In the genomic region with DNA sequence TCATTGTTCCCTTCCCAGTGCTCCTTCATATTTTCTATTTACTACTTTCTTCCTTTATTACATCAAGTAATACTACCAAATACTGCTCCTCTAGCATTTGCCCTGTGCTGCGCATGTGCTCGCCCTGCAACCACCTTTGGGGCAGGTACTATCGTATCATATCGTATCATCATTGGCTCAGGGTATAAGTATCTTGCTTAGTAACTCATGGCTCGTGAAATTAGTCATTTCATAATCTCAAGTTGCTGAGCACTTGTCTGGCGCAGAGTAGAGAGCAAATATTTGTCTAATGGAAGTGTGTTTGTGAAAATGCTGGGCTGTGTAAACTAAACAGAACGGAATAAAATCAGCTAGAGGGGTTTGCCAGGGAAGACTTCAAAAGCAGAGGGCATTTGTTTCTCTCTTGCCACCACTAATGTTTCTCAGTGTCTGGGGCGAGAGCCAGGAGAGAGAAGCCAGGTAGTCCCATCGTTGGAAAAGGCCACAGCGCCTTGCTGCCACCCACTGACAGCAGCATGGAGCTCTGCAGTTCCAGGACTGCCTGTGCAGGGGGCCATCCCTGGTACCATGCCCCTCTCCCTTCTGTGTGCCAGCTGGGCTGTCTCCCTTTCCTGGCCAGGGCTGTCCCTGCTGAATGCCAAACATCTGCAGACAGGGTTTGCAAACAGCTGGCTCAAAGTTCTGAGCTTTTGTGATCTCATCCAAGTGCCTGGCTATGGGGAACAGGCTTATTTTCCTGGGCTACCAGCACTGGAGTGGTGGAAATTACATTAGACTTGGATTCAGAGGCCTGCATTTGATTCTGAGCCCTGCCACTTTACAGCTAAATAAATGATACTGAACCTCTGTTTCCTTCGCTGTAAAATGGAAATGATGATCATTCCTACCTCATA, we compare ENCODE assay signal across 1 cellular context.
A peak's percentile ranks its signal among the peaks of the same experiment; 100 is the strongest.
TF ChIP-seq lines count a peak whose summit lies in the region.

No MANE protein-coding gene starts in this region.

TF ChIP-seq in HepG2, 621 proteins besides CTCF, POLR2A, EP300 and RAD21 (continued from another document and continues in another):
- TF ChIP-seq CHCHD3 (CRISPR knock-in tag; IDR thresholded peaks at IDR 0.05) (no peak), GATAD2A (CRISPR knock-in tag; IDR thresholded peaks at IDR 0.05) (peak; percentile 78), NR2F6 (IDR thresholded peaks at IDR 0.05) (no peak), NR2F6 (CRISPR knock-in tag; IDR thresholded peaks at IDR 0.05) (0 out of 2 replicates have a peak, but pooled peaks have one; percentile 6), ZNF883 (CRISPR knock-in tag; IDR thresholded peaks at IDR 0.05; ENCODE audit: not compliant biosample characterization) (no peak), PPARG (CRISPR knock-in tag; conservative IDR thresholded peaks at IDR 0.05) (0 out of 2 replicates have a peak, but pooled peaks have one; percentile 31), ZNF607 (CRISPR knock-in tag; IDR thresholded peaks at IDR 0.05; ENCODE audit: borderline replicate concordance) (peak; percentile 52; the same call in 1 of the 2 replicates), ZNF564 (CRISPR knock-in tag; IDR thresholded peaks at IDR 0.05) (no peak), ZIK1 (CRISPR knock-in tag; IDR thresholded peaks at IDR 0.05; ENCODE audit: borderline replicate concordance, low read depth) (no peak), ZNF263 (CRISPR knock-in tag; IDR thresholded peaks at IDR 0.05) (no peak), ONECUT2 (CRISPR knock-in tag; IDR thresholded peaks at IDR 0.05) (no peak), RNF2 (conservative IDR thresholded peaks at IDR 0.05; ENCODE audit: low read depth) (no peak), SOX6 (IDR thresholded peaks at IDR 0.05) (no peak), SOX6 (CRISPR knock-in tag; IDR thresholded peaks at IDR 0.05) (peak; percentile 53; the same call in 1 of the 2 replicates), ZNF777 (CRISPR knock-in tag; IDR thresholded peaks at IDR 0.05) (no peak), MAZ (IDR thresholded peaks at IDR 0.05; ENCODE audit: borderline replicate concordance, low read depth, low read length) (no peak), MAZ (CRISPR knock-in tag; IDR thresholded peaks at IDR 0.05; ENCODE audit: low read depth) (no peak; the same call in 1 of the 2 replicates), CBX2 (IDR thresholded peaks at IDR 0.05; ENCODE audit: low read depth, low read length) (no peak), CBX2 (CRISPR knock-in tag; IDR thresholded peaks at IDR 0.05; ENCODE audit: low read depth) (no peak), PHB2 (IDR thresholded peaks at IDR 0.05; ENCODE audit: partially characterized antibody) (no peak), ZNF746 (CRISPR knock-in tag; IDR thresholded peaks at IDR 0.05) (no peak), MYNN (CRISPR knock-in tag; IDR thresholded peaks at IDR 0.05; ENCODE audit: low read depth) (no peak), SETDB1 (CRISPR knock-in tag; IDR thresholded peaks at IDR 0.05; ENCODE audit: borderline replicate concordance) (no peak), SKI (IDR thresholded peaks at IDR 0.05; ENCODE audit: partially characterized antibody) (peak; percentile 27), MEIS2 (CRISPR knock-in tag; IDR thresholded peaks at IDR 0.05) (0 out of 2 replicates have a peak, but pooled peaks have one; percentile 35), PAX8 (CRISPR knock-in tag; IDR thresholded peaks at IDR 0.05; ENCODE audit: borderline replicate concordance) (no peak), KAT2B (IDR thresholded peaks at IDR 0.05; ENCODE audit: borderline replicate concordance, low read depth, low read length) (no peak), ZNF230 (CRISPR knock-in tag; IDR thresholded peaks at IDR 0.05) (peak; percentile 38; the same call in 1 of the 2 replicates), ZNF232 (CRISPR knock-in tag; IDR thresholded peaks at IDR 0.05; ENCODE audit: borderline replicate concordance) (peak; percentile 63; the same call in 1 of the 2 replicates), TBL1XR1 (IDR thresholded peaks at IDR 0.05; ENCODE audit: borderline replicate concordance, low read length, partially characterized antibody) (no peak), HNRNPL (IDR thresholded peaks at IDR 0.05; ENCODE audit: low read depth, low read length) (0 out of 2 replicates have a peak, but pooled peaks have one; percentile 70)
- TF ChIP-seq, protein P1, sequence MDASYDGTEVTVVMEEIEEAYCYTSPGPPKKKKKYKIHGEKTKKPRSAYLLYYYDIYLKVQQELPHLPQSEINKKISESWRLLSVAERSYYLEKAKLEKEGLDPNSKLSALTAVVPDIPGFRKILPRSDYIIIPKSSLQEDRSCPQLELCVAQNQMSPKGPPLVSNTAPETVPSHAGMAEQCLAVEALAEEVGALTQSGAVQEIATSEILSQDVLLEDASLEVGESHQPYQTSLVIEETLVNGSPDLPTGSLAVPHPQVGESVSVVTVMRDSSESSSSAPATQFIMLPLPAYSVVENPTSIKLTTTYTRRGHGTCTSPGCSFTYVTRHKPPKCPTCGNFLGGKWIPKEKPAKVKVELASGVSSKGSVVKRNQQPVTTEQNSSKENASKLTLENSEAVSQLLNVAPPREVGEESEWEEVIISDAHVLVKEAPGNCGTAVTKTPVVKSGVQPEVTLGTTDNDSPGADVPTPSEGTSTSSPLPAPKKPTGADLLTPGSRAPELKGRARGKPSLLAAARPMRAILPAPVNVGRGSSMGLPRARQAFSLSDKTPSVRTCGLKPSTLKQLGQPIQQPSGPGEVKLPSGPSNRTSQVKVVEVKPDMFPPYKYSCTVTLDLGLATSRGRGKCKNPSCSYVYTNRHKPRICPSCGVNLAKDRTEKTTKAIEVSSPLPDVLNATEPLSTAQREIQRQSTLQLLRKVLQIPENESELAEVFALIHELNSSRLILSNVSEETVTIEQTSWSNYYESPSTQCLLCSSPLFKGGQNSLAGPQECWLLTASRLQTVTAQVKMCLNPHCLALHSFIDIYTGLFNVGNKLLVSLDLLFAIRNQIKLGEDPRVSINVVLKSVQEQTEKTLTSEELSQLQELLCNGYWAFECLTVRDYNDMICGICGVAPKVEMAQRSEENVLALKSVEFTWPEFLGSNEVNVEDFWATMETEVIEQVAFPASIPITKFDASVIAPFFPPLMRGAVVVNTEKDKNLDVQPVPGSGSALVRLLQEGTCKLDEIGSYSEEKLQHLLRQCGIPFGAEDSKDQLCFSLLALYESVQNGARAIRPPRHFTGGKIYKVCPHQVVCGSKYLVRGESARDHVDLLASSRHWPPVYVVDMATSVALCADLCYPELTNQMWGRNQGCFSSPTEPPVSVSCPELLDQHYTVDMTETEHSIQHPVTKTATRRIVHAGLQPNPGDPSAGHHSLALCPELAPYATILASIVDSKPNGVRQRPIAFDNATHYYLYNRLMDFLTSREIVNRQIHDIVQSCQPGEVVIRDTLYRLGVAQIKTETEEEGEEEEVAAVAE (CRISPR knock-in tag; IDR thresholded peaks at IDR 0.05; ENCODE audit: borderline replicate concordance): peak; percentile 54; the same call in 1 of the 2 replicates
- TF ChIP-seq, protein P2, sequence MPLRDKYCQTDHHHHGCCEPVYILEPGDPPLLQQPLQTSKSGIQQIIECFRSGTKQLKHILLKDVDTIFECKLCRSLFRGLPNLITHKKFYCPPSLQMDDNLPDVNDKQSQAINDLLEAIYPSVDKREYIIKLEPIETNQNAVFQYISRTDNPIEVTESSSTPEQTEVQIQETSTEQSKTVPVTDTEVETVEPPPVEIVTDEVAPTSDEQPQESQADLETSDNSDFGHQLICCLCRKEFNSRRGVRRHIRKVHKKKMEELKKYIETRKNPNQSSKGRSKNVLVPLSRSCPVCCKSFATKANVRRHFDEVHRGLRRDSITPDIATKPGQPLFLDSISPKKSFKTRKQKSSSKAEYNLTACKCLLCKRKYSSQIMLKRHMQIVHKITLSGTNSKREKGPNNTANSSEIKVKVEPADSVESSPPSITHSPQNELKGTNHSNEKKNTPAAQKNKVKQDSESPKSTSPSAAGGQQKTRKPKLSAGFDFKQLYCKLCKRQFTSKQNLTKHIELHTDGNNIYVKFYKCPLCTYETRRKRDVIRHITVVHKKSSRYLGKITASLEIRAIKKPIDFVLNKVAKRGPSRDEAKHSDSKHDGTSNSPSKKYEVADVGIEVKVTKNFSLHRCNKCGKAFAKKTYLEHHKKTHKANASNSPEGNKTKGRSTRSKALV (CRISPR knock-in tag; IDR thresholded peaks at IDR 0.05): no peak
- TF ChIP-seq, protein P3, sequence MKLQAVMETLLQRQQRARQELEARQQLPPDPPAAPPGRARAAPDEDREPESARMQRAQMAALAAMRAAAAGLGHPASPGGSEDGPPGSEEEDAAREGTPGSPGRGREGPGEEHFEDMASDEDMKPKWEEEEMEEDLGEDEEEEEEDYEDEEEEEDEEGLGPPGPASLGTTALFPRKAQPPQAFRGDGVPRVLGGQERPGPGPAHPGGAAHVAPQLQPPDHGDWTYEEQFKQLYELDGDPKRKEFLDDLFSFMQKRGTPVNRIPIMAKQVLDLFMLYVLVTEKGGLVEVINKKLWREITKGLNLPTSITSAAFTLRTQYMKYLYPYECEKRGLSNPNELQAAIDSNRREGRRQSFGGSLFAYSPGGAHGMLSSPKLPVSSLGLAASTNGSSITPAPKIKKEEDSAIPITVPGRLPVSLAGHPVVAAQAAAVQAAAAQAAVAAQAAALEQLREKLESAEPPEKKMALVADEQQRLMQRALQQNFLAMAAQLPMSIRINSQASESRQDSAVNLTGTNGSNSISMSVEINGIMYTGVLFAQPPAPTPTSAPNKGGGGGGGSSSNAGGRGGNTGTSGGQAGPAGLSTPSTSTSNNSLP (IDR thresholded peaks at IDR 0.05; ENCODE audit: low read depth, low read length): peak; percentile 35; the same call in 1 of the 2 replicates
- TF ChIP-seq, protein P4, sequence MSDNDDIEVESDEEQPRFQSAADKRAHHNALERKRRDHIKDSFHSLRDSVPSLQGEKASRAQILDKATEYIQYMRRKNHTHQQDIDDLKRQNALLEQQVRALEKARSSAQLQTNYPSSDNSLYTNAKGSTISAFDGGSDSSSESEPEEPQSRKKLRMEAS (IDR thresholded peaks at IDR 0.05): peak; percentile 15; the same call in 1 of the 2 replicates
- TF ChIP-seq, protein P5, sequence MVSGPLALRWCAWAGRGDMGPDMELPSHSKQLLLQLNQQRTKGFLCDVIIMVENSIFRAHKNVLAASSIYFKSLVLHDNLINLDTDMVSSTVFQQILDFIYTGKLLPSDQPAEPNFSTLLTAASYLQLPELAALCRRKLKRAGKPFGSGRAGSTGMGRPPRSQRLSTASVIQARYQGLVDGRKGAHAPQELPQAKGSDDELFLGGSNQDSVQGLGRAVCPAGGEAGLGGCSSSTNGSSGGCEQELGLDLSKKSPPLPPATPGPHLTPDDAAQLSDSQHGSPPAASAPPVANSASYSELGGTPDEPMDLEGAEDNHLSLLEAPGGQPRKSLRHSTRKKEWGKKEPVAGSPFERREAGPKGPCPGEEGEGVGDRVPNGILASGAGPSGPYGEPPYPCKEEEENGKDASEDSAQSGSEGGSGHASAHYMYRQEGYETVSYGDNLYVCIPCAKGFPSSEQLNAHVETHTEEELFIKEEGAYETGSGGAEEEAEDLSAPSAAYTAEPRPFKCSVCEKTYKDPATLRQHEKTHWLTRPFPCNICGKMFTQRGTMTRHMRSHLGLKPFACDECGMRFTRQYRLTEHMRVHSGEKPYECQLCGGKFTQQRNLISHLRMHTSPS (CRISPR knock-in tag; IDR thresholded peaks at IDR 0.05; ENCODE audit: low read depth): 0 out of 2 replicates have a peak, but pooled peaks have one; percentile 69
- TF ChIP-seq, protein P6, sequence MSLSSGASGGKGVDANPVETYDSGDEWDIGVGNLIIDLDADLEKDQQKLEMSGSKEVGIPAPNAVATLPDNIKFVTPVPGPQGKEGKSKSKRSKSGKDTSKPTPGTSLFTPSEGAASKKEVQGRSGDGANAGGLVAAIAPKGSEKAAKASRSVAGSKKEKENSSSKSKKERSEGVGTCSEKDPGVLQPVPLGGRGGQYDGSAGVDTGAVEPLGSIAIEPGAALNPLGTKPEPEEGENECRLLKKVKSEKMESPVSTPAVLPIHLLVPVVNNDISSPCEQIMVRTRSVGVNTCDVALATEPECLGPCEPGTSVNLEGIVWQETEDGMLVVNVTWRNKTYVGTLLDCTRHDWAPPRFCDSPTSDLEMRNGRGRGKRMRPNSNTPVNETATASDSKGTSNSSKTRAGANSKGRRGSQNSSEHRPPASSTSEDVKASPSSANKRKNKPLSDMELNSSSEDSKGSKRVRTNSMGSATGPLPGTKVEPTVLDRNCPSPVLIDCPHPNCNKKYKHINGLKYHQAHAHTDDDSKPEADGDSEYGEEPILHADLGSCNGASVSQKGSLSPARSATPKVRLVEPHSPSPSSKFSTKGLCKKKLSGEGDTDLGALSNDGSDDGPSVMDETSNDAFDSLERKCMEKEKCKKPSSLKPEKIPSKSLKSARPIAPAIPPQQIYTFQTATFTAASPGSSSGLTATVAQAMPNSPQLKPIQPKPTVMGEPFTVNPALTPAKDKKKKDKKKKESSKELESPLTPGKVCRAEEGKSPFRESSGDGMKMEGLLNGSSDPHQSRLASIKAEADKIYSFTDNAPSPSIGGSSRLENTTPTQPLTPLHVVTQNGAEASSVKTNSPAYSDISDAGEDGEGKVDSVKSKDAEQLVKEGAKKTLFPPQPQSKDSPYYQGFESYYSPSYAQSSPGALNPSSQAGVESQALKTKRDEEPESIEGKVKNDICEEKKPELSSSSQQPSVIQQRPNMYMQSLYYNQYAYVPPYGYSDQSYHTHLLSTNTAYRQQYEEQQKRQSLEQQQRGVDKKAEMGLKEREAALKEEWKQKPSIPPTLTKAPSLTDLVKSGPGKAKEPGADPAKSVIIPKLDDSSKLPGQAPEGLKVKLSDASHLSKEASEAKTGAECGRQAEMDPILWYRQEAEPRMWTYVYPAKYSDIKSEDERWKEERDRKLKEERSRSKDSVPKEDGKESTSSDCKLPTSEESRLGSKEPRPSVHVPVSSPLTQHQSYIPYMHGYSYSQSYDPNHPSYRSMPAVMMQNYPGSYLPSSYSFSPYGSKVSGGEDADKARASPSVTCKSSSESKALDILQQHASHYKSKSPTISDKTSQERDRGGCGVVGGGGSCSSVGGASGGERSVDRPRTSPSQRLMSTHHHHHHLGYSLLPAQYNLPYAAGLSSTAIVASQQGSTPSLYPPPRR (CRISPR knock-in tag; IDR thresholded peaks at IDR 0.05; ENCODE audit: borderline replicate concordance): no peak
- TF ChIP-seq, protein P7, sequence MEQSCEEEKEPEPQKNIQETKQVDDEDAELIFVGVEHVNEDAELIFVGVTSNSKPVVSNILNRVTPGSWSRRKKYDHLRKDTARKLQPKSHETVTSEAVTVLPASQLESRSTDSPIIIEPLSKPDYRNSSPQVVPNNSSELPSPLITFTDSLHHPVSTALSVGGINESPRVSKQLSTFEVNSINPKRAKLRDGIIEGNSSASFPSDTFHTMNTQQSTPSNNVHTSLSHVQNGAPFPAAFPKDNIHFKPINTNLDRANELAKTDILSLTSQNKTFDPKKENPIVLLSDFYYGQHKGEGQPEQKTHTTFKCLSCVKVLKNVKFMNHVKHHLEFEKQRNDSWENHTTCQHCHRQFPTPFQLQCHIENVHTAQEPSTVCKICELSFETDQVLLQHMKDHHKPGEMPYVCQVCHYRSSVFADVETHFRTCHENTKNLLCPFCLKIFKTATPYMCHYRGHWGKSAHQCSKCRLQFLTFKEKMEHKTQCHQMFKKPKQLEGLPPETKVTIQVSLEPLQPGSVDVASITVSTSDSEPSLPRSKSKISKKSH (CRISPR knock-in tag; IDR thresholded peaks at IDR 0.05; ENCODE audit: borderline replicate concordance): peak; percentile 68; the same call in 1 of the 2 replicates
- TF ChIP-seq, protein P8, sequence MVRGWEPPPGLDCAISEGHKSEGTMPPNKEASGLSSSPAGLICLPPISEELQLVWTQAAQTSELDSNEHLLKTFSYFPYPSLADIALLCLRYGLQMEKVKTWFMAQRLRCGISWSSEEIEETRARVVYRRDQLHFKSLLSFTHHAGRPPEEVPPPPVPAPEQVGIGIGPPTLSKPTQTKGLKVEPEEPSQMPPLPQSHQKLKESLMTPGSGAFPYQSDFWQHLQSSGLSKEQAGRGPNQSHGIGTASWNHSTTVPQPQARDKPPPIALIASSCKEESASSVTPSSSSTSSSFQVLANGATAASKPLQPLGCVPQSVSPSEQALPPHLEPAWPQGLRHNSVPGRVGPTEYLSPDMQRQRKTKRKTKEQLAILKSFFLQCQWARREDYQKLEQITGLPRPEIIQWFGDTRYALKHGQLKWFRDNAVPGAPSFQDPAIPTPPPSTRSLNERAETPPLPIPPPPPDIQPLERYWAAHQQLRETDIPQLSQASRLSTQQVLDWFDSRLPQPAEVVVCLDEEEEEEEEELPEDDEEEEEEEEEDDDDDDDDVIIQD (CRISPR knock-in tag; IDR thresholded peaks at IDR 0.05; ENCODE audit: low read depth): peak; percentile 56; the same call in 1 of the 2 replicates
